Comparison of ENCODE assay signal across 19 cellular contexts in the genomic region with DNA sequence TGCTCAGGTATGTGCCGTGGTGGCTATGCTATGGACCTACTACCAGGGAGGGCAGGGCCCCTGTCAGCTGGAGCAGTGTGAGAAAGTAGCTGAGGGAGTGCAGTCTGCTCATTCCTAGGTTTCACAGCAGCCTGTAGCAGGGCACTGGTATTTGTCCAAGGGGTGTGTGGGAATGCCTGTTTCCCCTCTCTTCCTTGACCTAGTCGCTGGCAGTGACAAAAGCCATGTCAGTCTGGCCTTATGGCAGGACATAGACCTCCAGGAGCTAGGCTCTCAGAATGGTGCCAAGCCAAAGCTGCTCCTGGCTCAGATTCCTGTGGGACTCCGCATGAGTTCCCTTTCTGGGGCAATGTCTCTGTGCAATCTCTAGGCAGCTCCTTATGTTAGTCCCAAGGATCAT.
"Had no signal": no experiment of that assay in that cellular context is flagged by ENCODE, and none has a peak within 500 bp of the region (broad histone marks: within the 10 kb centered on the region; RNA-seq: fewer than 3 reads in every experiment).

No MANE protein-coding gene starts in this region.

- H3K27ac ChIP-seq: dorsolateral prefrontal cortex, parathyroid adenoma, sigmoid colon, skin epidermis, thoracic aorta, transverse colon had no signal

- H2AFZ ChIP-seq: parathyroid adenoma had no signal

- H3K9ac ChIP-seq: parathyroid adenoma had no signal

- ATAC-seq: stimulated activated naive B cell treated with anti-CD40 and anti-IgM and Interleukin-4, amounts not matched to agents 10 μg/mL and 1 μg/mL and 100 μg/mL, for 72 hours; stimulated activated naive CD8-positive, alpha-beta T cell treated with anti-CD3 and anti-CD28 coated beads, Interleukin-15, amount 100 ng/mL, for 72 hours had no signal

- H3K4me1 ChIP-seq: parathyroid adenoma, sigmoid colon, transverse colon had no signal

- H3K36me3 ChIP-seq: sigmoid colon, thoracic aorta, transverse colon had no signal

- FAIRE-seq: urothelium cell line had no signal

- H3K27me3 ChIP-seq: dorsolateral prefrontal cortex, sigmoid colon, transverse colon had no signal

- H3K79me2 ChIP-seq: parathyroid adenoma had no signal

- DNase-seq: cortex of kidney; dorsolateral prefrontal cortex; effector CD8-positive, alpha-beta T cell; foreskin melanocyte; head of caudate nucleus; hippocampal formation; kidney glomerular epithelial cell; mesendoderm; naive B cell; sigmoid colon; stimulated activated CD4-positive, alpha-beta T cell treated with anti-CD3 and anti-CD28 coated beads, Interleukin-2, amount 100 ng/mL, for 24 hours; stimulated activated CD4-positive, alpha-beta T cell treated with anti-CD3 and anti-CD28 coated beads, Interleukin-4, amount 100 ng/mL, for 4 hours; stimulated activated naive B cell treated with anti-CD40 and anti-IgM and Interleukin-4, amounts not matched to agents 10 μg/mL and 1 μg/mL and 100 μg/mL, for 72 hours; stimulated activated naive CD8-positive, alpha-beta T cell treated with anti-CD3 and anti-CD28 coated beads, Interleukin-15, amount 100 ng/mL, for 72 hours; transverse colon had no signal

- H3K9me3 ChIP-seq: sigmoid colon, thoracic aorta, transverse colon had no signal

- H3K4me3 ChIP-seq: dorsolateral prefrontal cortex, sigmoid colon, skin epidermis, thoracic aorta, transverse colon had no signal
